8 cellular contexts compared by ENCODE assay signal in the genomic region with DNA sequence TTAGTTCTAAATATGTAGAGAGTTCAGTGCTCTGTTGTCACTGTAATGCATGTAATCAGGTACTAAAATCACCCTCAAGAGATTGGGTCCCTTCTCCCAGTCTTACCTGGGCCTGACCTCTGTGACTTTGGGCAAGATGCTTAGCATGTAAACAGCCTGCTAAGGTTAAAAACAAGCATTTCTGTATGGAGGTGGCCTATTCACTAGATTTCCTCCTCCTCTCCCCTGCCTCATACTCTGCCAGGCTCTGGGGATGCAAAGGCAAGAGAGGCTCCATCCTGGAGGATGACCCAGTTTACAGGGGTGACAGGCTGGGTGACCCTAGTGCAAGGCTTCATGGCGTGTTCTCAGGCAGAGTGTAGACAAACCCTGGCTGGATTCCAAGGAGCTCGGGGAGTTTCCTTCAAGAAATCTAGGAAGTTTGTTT. TPM values are rescaled to one million over a fixed set of nuclear protein-coding genes. Genes with fewer than 3 reads are reported as not detected.
DNase-seq lines count a peak whose midpoint lies in the region; ATAC-seq and TF ChIP-seq lines count a peak whose summit lies in the region.

No MANE protein-coding gene starts in this region.

- peaks cover 5 to 20% (median 13%) of the 10 kb centered on the region in 4 donors for H3K4me1 ChIP-seq in stomach

- WGBS in stomach, 5 donors: 3 to 26% (median 3%) methylated on average over 2 of the region's 2 CpGs

- peak overlapping the region; percentile 82 for H3K27ac Mint-ChIP-seq in central memory CD8-positive, alpha-beta T cell (ENCODE audit: low read depth)
- no peak overlapping the region for H3K27ac Mint-ChIP-seq in endothelial cell (ENCODE audit: unreplicated experiment)

- ATAC-seq in activated T-cell treated with anti-CD3 and anti-CD28 coated beads, Interleukin-2, amount 50 U/mL, for 4 hours: no peak
- peak; percentile 1 for ATAC-seq in HG03565 (IDR thresholded peaks at IDR 0.05; ENCODE audit: unreplicated experiment)
- ATAC-seq in central memory CD8-positive, alpha-beta T cell (replicated peaks; ENCODE audit: extremely low read depth, poor library complexity, severe bottlenecking): peak; percentile 6

- intact Hi-C loops in stomach (cut with DNase I; ENCODE audit: low total_unique reads): loop anchor here (5.0 kb wide), 1 partner anchor 178 kb away; no protein-coding TSS in a partner anchor

- peaks cover 66% of the 10 kb centered on the region for H3K4me1 Mint-ChIP-seq in activated T-cell treated with anti-CD3 and anti-CD28 coated beads, Interleukin-2, amount 50 U/mL, for 4 hours (ENCODE audit: low read depth)
- H3K4me1 Mint-ChIP-seq in central memory CD8-positive, alpha-beta T cell: peaks cover 63% of the 10 kb centered on the region
- peaks cover 33% of the 10 kb centered on the region for H3K4me1 Mint-ChIP-seq in endothelial cell (ENCODE audit: unreplicated experiment)

- H3K27me3 Mint-ChIP-seq in activated T-cell treated with anti-CD3 and anti-CD28 coated beads, Interleukin-2, amount 50 U/mL, for 4 hours (ENCODE audit: low read depth): no peaks in the 10 kb centered on the region
- H3K27me3 Mint-ChIP-seq in central memory CD8-positive, alpha-beta T cell: no peaks in the 10 kb centered on the region
- peaks cover 6% of the 10 kb centered on the region for H3K27me3 Mint-ChIP-seq in endothelial cell (ENCODE audit: unreplicated experiment)

- peak overlapping the region in 4 of 5 donors; percentile 6 to 76 (median 45) for H3K27ac ChIP-seq in stomach

- TF ChIP-seq CTCF in stomach (IDR thresholded peaks at IDR 0.05) (no peak), endothelial cell (IDR thresholded peaks at IDR 0.05; ENCODE audit: unreplicated experiment) (no peak)

- no peak for TF ChIP-seq POLR2A in stomach (IDR thresholded peaks at IDR 0.05)

- no peaks in the 10 kb centered on the region for H3K9me3 ChIP-seq in stomach

- no peaks in the 10 kb centered on the region for H3K27me3 ChIP-seq in stomach

- DNase-seq in activated T-cell treated with anti-CD3 and anti-CD28 coated beads, Interleukin-2, amount 50 U/mL, for 4 hours: no peak
- DNase-seq in activated T-cell treated with anti-CD3 and anti-CD28 coated beads for 4 hours (no peak), stomach (peak; percentile 50), endothelial cell (ENCODE audit: low spot score) (no peak), Kasumi-1 (lab: John Stamatoyannopoulos, UW) (no peak), NCI-H226 (no peak)
- no peak for DNase-seq in central memory CD8-positive, alpha-beta T cell (ENCODE audit: low spot score in 2 of 2)

- no peak overlapping the region for H3K4me3 ChIP-seq in stomach

- H3K36me3 Mint-ChIP-seq in activated T-cell treated with anti-CD3 and anti-CD28 coated beads, Interleukin-2, amount 50 U/mL, for 4 hours (ENCODE audit: insufficient read depth): peaks cover under 1% of the 10 kb centered on the region
- H3K36me3 Mint-ChIP-seq in central memory CD8-positive, alpha-beta T cell (ENCODE audit: insufficient read depth): peaks cover 10% of the 10 kb centered on the region
- peaks cover 27% of the 10 kb centered on the region for H3K36me3 Mint-ChIP-seq in endothelial cell (ENCODE audit: low read depth, unreplicated experiment)

- peaks cover 0 to 32% (median 30%) of the 10 kb centered on the region in 4 donors for H3K36me3 ChIP-seq in stomach

- H3K4me3 Mint-ChIP-seq in activated T-cell treated with anti-CD3 and anti-CD28 coated beads, Interleukin-2, amount 50 U/mL, for 4 hours: peak overlapping the region; percentile 2
- peak overlapping the region; percentile 54 for H3K4me3 Mint-ChIP-seq in central memory CD8-positive, alpha-beta T cell
- H3K4me3 Mint-ChIP-seq in endothelial cell (ENCODE audit: unreplicated experiment): no peak overlapping the region

- TF ChIP-seq EP300 in stomach (IDR thresholded peaks at IDR 0.05): no peak

- peaks cover 8% of the 10 kb centered on the region for H3K9me3 Mint-ChIP-seq in activated T-cell treated with anti-CD3 and anti-CD28 coated beads, Interleukin-2, amount 50 U/mL, for 4 hours
- no peaks in the 10 kb centered on the region for H3K9me3 Mint-ChIP-seq in central memory CD8-positive, alpha-beta T cell
- no peaks in the 10 kb centered on the region for H3K9me3 Mint-ChIP-seq in endothelial cell (ENCODE audit: unreplicated experiment)

RNA-seq across cellular contexts. Expression of a gene that starts 28.8 kb away (rescaled TPM):
- total RNA-seq in activated T-cell treated with anti-CD3 and anti-CD28 coated beads, Interleukin-2, amount 50 U/mL, for 4 hours: under 1 TPM; 0.08 TPM
- total RNA-seq in stomach (1 to 10 TPM in 4 of 5 donors, under 1 TPM in 1; 0.45 to 7.4 (median 4.4) TPM), endothelial cell (ENCODE audit: unreplicated experiment) (79.8 TPM)
- 1 to 10 TPM in 2 of 3 donors, under 1 TPM in 1; 0.46 to 4.2 (median 1.5) TPM for polyA plus RNA-seq in stomach

Comparison
In these comparisons a context has a peak if more than half of its experiments do, and no peak if none do; other contexts are left out.
1. ATAC-seq: peak in HG03565 (single experiment) and central memory CD8-positive, alpha-beta T cell (single experiment); none in activated T-cell treated with anti-CD3 and anti-CD28 coated beads, Interleukin-2, amount 50 U/mL, for 4 hours (0 of 2).